1 cellular context compared by ENCODE assay signal in the genomic region with DNA sequence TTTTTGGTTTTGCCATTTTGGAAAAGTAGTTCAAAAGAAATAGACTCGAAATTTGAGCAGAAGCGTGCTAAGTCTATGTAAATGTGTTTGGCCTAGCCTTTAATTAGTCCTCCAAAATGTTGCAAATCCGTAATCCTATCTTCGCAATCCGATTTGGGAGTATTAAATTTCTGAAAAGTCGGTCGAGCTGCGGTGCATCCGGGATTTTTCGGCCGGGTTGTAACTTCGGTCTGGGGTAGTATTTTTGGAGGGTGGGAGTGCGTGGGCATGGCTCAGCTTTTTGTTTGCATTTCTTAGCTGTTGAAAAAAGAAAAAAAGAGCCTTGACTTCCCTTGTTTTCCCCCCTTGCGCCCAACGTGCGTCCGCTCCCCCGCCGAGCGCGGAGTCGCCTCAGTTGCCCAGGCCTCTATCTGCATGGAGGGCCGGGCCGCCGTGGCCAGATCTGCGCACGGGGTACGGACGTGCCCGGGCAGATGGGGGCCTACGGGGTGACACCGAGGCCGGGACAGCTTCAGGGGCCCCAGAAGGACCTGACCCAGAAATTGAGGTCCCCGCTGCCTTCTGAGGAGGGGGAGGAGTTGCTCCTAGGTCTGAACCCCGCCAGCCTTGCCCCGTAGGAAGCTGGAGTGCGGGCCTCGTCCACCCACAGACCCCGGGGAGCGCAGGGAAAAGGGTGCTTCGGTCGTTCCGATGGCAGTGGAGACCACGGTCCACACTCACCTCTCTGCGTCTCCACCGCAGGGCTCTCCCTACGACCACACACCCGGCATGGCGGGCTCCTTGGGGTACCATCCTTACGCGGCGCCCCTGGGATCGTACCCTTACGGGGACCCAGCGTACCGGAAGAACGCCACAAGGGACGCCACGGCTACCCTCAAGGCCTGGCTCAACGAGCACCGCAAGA.
A peak's percentile ranks its signal among the peaks of the same experiment; 100 is the strongest.
TF ChIP-seq lines count a peak whose summit lies in the region.

No MANE protein-coding gene starts in this region.

TF ChIP-seq in K562, 482 proteins besides CTCF, POLR2A, EP300 and RAD21 (continued from another document):
- TF ChIP-seq, protein P1, sequence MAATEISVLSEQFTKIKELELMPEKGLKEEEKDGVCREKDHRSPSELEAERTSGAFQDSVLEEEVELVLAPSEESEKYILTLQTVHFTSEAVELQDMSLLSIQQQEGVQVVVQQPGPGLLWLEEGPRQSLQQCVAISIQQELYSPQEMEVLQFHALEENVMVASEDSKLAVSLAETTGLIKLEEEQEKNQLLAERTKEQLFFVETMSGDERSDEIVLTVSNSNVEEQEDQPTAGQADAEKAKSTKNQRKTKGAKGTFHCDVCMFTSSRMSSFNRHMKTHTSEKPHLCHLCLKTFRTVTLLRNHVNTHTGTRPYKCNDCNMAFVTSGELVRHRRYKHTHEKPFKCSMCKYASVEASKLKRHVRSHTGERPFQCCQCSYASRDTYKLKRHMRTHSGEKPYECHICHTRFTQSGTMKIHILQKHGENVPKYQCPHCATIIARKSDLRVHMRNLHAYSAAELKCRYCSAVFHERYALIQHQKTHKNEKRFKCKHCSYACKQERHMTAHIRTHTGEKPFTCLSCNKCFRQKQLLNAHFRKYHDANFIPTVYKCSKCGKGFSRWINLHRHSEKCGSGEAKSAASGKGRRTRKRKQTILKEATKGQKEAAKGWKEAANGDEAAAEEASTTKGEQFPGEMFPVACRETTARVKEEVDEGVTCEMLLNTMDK (IDR thresholded peaks at IDR 0.05; ENCODE audit: borderline replicate concordance, insufficient read depth, low read depth, low read length, poor library complexity, severe bottlenecking), result no peak
- peak; percentile 50 for TF ChIP-seq RBFOX2 (IDR thresholded peaks at IDR 0.05; ENCODE audit: low read depth, low read length)
